Comparison of ENCODE assay signal across 9 cellular contexts in genomic region chr17:28737770-28738679, GRCh38. TPM values are rescaled to one million over a fixed set of nuclear protein-coding genes. Genes with fewer than 3 reads are reported as not detected.
A peak's percentile ranks its signal among the peaks of the same experiment; 100 is the strongest.
DNase-seq lines count a peak whose midpoint lies in the region; ATAC-seq and TF ChIP-seq lines count a peak whose summit lies in the region.
"Had no signal": no experiment of that assay in that cellular context is flagged by ENCODE, and none has a peak within 500 bp of the region (broad histone marks: within the 10 kb centered on the region; RNA-seq: fewer than 3 reads in every experiment).

No MANE protein-coding gene starts in this region.

- H3K36me3 ChIP-seq in left ventricle myocardium inferior (no peaks in the 10 kb centered on the region), upper lobe of right lung (no peaks in the 10 kb centered on the region)
- H3K36me3 ChIP-seq: pancreas had no signal

- H3K27me3 ChIP-seq in left ventricle myocardium inferior (ENCODE audit: low read depth) (no peaks in the 10 kb centered on the region), upper lobe of right lung (no peaks in the 10 kb centered on the region)
- H3K27me3 ChIP-seq: pancreas had no signal

- peaks cover 19% of the 10 kb centered on the region for H3K36me3 Mint-ChIP-seq in activated CD8-positive, alpha-beta T cell treated with anti-CD3 and anti-CD28 coated beads for 36 hours (ENCODE audit: low read depth)

- POLR2A ChIA-PET in activated CD8-positive, alpha-beta T cell treated with anti-CD3 and anti-CD28 coated beads for 36 hours (lab: Charles Lee): interaction anchor here (0.5 to 20.7 kb wide), 4 partner anchors 11 to 1877 kb away, joined by 3 to 480 read pairs (median 6); partner anchors contain the start of genes NEK8, PROCA1, RPL23A and TLCD1

- H3K27ac Mint-ChIP-seq in activated CD8-positive, alpha-beta T cell treated with anti-CD3 and anti-CD28 coated beads for 36 hours: peak overlapping the region; percentile 80

- TF ChIP-seq CTCF in left ventricle myocardium inferior (IDR thresholded peaks at IDR 0.05; ENCODE audit: borderline replicate concordance) (no peak), upper lobe of right lung (IDR thresholded peaks at IDR 0.05) (no peak)
- no peak for TF ChIP-seq CTCF in activated CD8-positive, alpha-beta T cell treated with anti-CD3 and anti-CD28 coated beads for 36 hours (IDR thresholded peaks at IDR 0.05)

- CTCF ChIA-PET in activated CD8-positive, alpha-beta T cell treated with anti-CD3 and anti-CD28 coated beads for 36 hours (lab: Charles Lee): interaction anchor here (1.1 to 17.1 kb wide), 3 partner anchors 11 to 26 kb away, joined by 4 to 609 read pairs (median 17); partner anchors contain the start of genes NEK8 and TLCD1

- peaks cover 4% of the 10 kb centered on the region for H3K4me1 ChIP-seq in left ventricle myocardium inferior
- H3K4me1 ChIP-seq in upper lobe of right lung: peaks cover 11% of the 10 kb centered on the region

- no peaks in the 10 kb centered on the region for H3K27me3 Mint-ChIP-seq in activated CD8-positive, alpha-beta T cell treated with anti-CD3 and anti-CD28 coated beads for 36 hours

- H3K27ac ChIP-seq in left ventricle myocardium inferior (replicated peaks) (no peak overlapping the region), upper lobe of right lung (no peak overlapping the region)
- H3K27ac ChIP-seq: pancreas had no signal

- DNase-seq in Right ventricle myocardium superior (peak; percentile 20), left ventricle myocardium inferior (no peak), upper lobe of right lung (no peak), NCI-H1436 (lab: John Stamatoyannopoulos, UW) (no peak), iPS-NIHi7 (ENCODE audit: extremely low spot score) (no peak), posterior vena cava (ENCODE audit: low spot score) (no peak)
- no peak for DNase-seq in activated CD8-positive, alpha-beta T cell treated with anti-CD3 and anti-CD28 coated beads for 36 hours

- no peak overlapping the region for H3K4me3 ChIP-seq in left ventricle myocardium inferior
- H3K4me3 ChIP-seq in upper lobe of right lung: no peak overlapping the region
- H3K4me3 ChIP-seq: pancreas had no signal

- H3K9me3 ChIP-seq in left ventricle myocardium inferior (replicated peaks): no peaks in the 10 kb centered on the region
- no peaks in the 10 kb centered on the region for H3K9me3 ChIP-seq in upper lobe of right lung
- H3K9me3 ChIP-seq: pancreas had no signal

- no peak for ATAC-seq in Right ventricle myocardium superior (ENCODE audit: poor library complexity)
- peak; percentile 53 for ATAC-seq in HG02840 (IDR thresholded peaks at IDR 0.05; ENCODE audit: low FRiP score, unreplicated experiment)
- peak; percentile 18 for ATAC-seq in activated CD8-positive, alpha-beta T cell treated with anti-CD3 and anti-CD28 coated beads for 36 hours
- peak; percentile 6 for ATAC-seq in upper lobe of right lung
- ATAC-seq: pancreas had no signal

- peak overlapping the region; percentile 44 for H3K4me3 Mint-ChIP-seq in activated CD8-positive, alpha-beta T cell treated with anti-CD3 and anti-CD28 coated beads for 36 hours

- intact Hi-C loops in Right ventricle myocardium superior (cut with DNase I): no loop called here
- intact Hi-C loops in left ventricle myocardium inferior (cut with micrococcal nuclease): no loop called here
- intact Hi-C loops in activated CD8-positive, alpha-beta T cell treated with anti-CD3 and anti-CD28 coated beads for 36 hours (cut with micrococcal nuclease): no loop called here
- intact Hi-C loops in upper lobe of right lung (cut with DNase I): no loop called here
- intact Hi-C loops in posterior vena cava (cut with DNase I): no loop called here

- H3K4me1 Mint-ChIP-seq in activated CD8-positive, alpha-beta T cell treated with anti-CD3 and anti-CD28 coated beads for 36 hours (ENCODE audit: low read depth): peaks cover 42% of the 10 kb centered on the region

- peaks cover 3% of the 10 kb centered on the region for H3K9me3 Mint-ChIP-seq in activated CD8-positive, alpha-beta T cell treated with anti-CD3 and anti-CD28 coated beads for 36 hours

RNA-seq across cellular contexts. Expression of gene TRAF4, which starts 5.8 kb away (rescaled TPM):
- total RNA-seq in Right ventricle myocardium superior: 2.4 TPM
- total RNA-seq in left ventricle myocardium inferior: 3.5 TPM
- total RNA-seq in activated CD8-positive, alpha-beta T cell treated with anti-CD3 and anti-CD28 coated beads for 36 hours: 100 to 1,000 TPM; 140 to 151 TPM
- total RNA-seq in upper lobe of right lung: 65.9 TPM
- total RNA-seq in posterior vena cava: 10 to 100 TPM; 10.2 to 10.8 TPM

RNA-seq across cellular contexts. Expression of gene NEK8, which starts 9.4 kb away (rescaled TPM):
- total RNA-seq in Right ventricle myocardium superior: 0.30 TPM
- 1.4 TPM for total RNA-seq in left ventricle myocardium inferior
- 1 to 10 TPM; 3.6 to 3.9 TPM for total RNA-seq in activated CD8-positive, alpha-beta T cell treated with anti-CD3 and anti-CD28 coated beads for 36 hours
- 8.4 TPM for total RNA-seq in upper lobe of right lung
- 1 to 10 TPM; 2.3 TPM for total RNA-seq in posterior vena cava

RNA-seq across cellular contexts. Expression of gene TLCD1, which starts 12.0 kb away (rescaled TPM):
- total RNA-seq in Right ventricle myocardium superior (1.9 TPM), left ventricle myocardium inferior (3.1 TPM), upper lobe of right lung (16.2 TPM), posterior vena cava (1 to 10 TPM; 2.2 to 3.1 TPM)
- total RNA-seq in activated CD8-positive, alpha-beta T cell treated with anti-CD3 and anti-CD28 coated beads for 36 hours: 1 to 10 TPM; 6.5 to 8.7 TPM

RNA-seq across cellular contexts. Expression of gene RPL23A, which starts 18.2 kb away (rescaled TPM):
- total RNA-seq in Right ventricle myocardium superior: 858 TPM
- total RNA-seq in left ventricle myocardium inferior: 840 TPM
- 1,000 to 10,000 TPM; 2,633 to 2,644 TPM for total RNA-seq in activated CD8-positive, alpha-beta T cell treated with anti-CD3 and anti-CD28 coated beads for 36 hours
- total RNA-seq in upper lobe of right lung: 1,221 TPM
- 100 to 1,000 TPM; 981 to 999 TPM for total RNA-seq in posterior vena cava

RNA-seq across cellular contexts. Expression of gene RAB34, which starts 20.4 kb away (rescaled TPM):
- 14.5 TPM for total RNA-seq in Right ventricle myocardium superior
- 13.1 TPM for total RNA-seq in left ventricle myocardium inferior
- total RNA-seq in activated CD8-positive, alpha-beta T cell treated with anti-CD3 and anti-CD28 coated beads for 36 hours: 10 to 100 TPM in 1 of 2 experiments, 1 to 10 TPM in 1; 9.8 to 14.4 TPM
- 63.5 TPM for total RNA-seq in upper lobe of right lung
- total RNA-seq in posterior vena cava: 10 to 100 TPM; 75.0 to 90.2 TPM
